Comparison of ENCODE assay signal across 8 cellular contexts in genomic region chr14:68794130-68794855, GRCh38. TPM values are rescaled to one million over a fixed set of nuclear protein-coding genes. Genes with fewer than 3 reads are reported as not detected.
A peak's percentile ranks its signal among the peaks of the same experiment; 100 is the strongest.
DNase-seq lines count a peak whose midpoint lies in the region; ATAC-seq, FAIRE-seq and TF ChIP-seq lines count a peak whose summit lies in the region.

No MANE protein-coding gene starts in this region.

- peak; percentile 32; the same call in 1 of the 2 replicates for TF ChIP-seq POLR2A in GM12891 (IDR thresholded peaks at IDR 0.05; ENCODE audit: low read depth, low read length)
- peak; percentile 73 for TF ChIP-seq POLR2A in esophagus muscularis mucosa (IDR thresholded peaks at IDR 0.05; ENCODE audit: low read depth)

- no peaks in the 10 kb centered on the region for H3K9me3 ChIP-seq in esophagus muscularis mucosa

- peaks cover 36% of the 10 kb centered on the region for H3K36me3 Mint-ChIP-seq in activated T-cell treated with anti-CD3 and anti-CD28 coated beads, Interleukin-2, amount 50 U/mL, for 24 hours (ENCODE audit: low read depth)
- peaks cover 19 to 31% (median 22%) of the 10 kb centered on the region in 3 donors for H3K36me3 Mint-ChIP-seq in naive thymus-derived CD8-positive, alpha-beta T cell
- peaks cover 40% of the 10 kb centered on the region for H3K36me3 Mint-ChIP-seq in stimulated activated naive CD8-positive, alpha-beta T cell treated with anti-CD3 and anti-CD28 coated beads, Interleukin-15, Interleukin-2, amounts not matched to agents 100 ng/mL and 50 ng/mL, for 24 hours (ENCODE audit: low read depth)

- no peaks in the 10 kb centered on the region for H3K27me3 Mint-ChIP-seq in activated T-cell treated with anti-CD3 and anti-CD28 coated beads, Interleukin-2, amount 50 U/mL, for 24 hours
- peaks cover 0 to 2% (median 0%) of the 10 kb centered on the region in 5 donors for H3K27me3 Mint-ChIP-seq in naive thymus-derived CD8-positive, alpha-beta T cell
- H3K27me3 Mint-ChIP-seq in stimulated activated naive CD8-positive, alpha-beta T cell treated with anti-CD3 and anti-CD28 coated beads, Interleukin-15, Interleukin-2, amounts not matched to agents 100 ng/mL and 50 ng/mL, for 24 hours: no peaks in the 10 kb centered on the region

- intact Hi-C loops in esophagus muscularis mucosa (cut with DNase I): loop anchor here (2.0 to 5.0 kb wide), 2 partner anchors 21 to 247 kb away; no protein-coding TSS in a partner anchor

- H3K4me3 Mint-ChIP-seq in activated T-cell treated with anti-CD3 and anti-CD28 coated beads, Interleukin-2, amount 50 U/mL, for 24 hours: peak overlapping the region; percentile 89
- H3K4me3 Mint-ChIP-seq in naive thymus-derived CD8-positive, alpha-beta T cell: peak overlapping the region; percentile 86 to 100 (median 92)
- H3K4me3 Mint-ChIP-seq in stimulated activated naive CD8-positive, alpha-beta T cell treated with anti-CD3 and anti-CD28 coated beads, Interleukin-15, Interleukin-2, amounts not matched to agents 100 ng/mL and 50 ng/mL, for 24 hours: peak overlapping the region; percentile 99

- H3K4me1 ChIP-seq in esophagus muscularis mucosa: peaks cover 11 to 30% (median 19%) of the 10 kb centered on the region in 4 donors

- TF ChIP-seq CTCF in esophagus muscularis mucosa (IDR thresholded peaks at IDR 0.05): no peak

- POLR2A ChIA-PET in naive thymus-derived CD8-positive, alpha-beta T cell (lab: Charles Lee): interaction anchor here (1.1 to 15.3 kb wide), 15 partner anchors 9 to 542 kb away, joined by 3 to 1375 read pairs (median 30); no protein-coding TSS in a partner anchor

- peak overlapping the region; percentile 99 to 100 (median 100) for H3K27ac ChIP-seq in esophagus muscularis mucosa (replicated peaks in 1 of 4)

- peak overlapping the region; percentile 99 for H3K27ac Mint-ChIP-seq in activated T-cell treated with anti-CD3 and anti-CD28 coated beads, Interleukin-2, amount 50 U/mL, for 24 hours
- peak overlapping the region; percentile 94 to 100 (median 99) for H3K27ac Mint-ChIP-seq in naive thymus-derived CD8-positive, alpha-beta T cell
- H3K27ac Mint-ChIP-seq in stimulated activated naive CD8-positive, alpha-beta T cell treated with anti-CD3 and anti-CD28 coated beads, Interleukin-15, Interleukin-2, amounts not matched to agents 100 ng/mL and 50 ng/mL, for 24 hours: peak overlapping the region; percentile 98

- no peaks in the 10 kb centered on the region for H3K9me3 Mint-ChIP-seq in activated T-cell treated with anti-CD3 and anti-CD28 coated beads, Interleukin-2, amount 50 U/mL, for 24 hours
- no peaks in the 10 kb centered on the region for H3K9me3 Mint-ChIP-seq in naive thymus-derived CD8-positive, alpha-beta T cell
- no peaks in the 10 kb centered on the region for H3K9me3 Mint-ChIP-seq in stimulated activated naive CD8-positive, alpha-beta T cell treated with anti-CD3 and anti-CD28 coated beads, Interleukin-15, Interleukin-2, amounts not matched to agents 100 ng/mL and 50 ng/mL, for 24 hours

- H3K27me3 ChIP-seq in esophagus muscularis mucosa: peaks cover 0 to 4% (median 0%) of the 10 kb centered on the region in 4 donors

- WGBS in esophagus muscularis mucosa: 8% methylated on average over 39 of the region's 41 CpGs

- FAIRE-seq in GM12891 (lab: Jason Lieb, UNC): no peak

- H3K36me3 ChIP-seq in esophagus muscularis mucosa: peaks cover 9 to 25% (median 17%) of the 10 kb centered on the region in 4 donors

- DNase-seq in GM12891 (ENCODE audit: insufficient read length, low spot score): no peak
- peak; percentile 40 for DNase-seq in NCI-H2196 treated with DMSO at 0.1 percent for 48 hours (lab: John Stamatoyannopoulos, UW; ENCODE audit: unreplicated experiment)
- peak; percentile 90 for DNase-seq in activated T-cell treated with anti-CD3 and anti-CD28 coated beads, Interleukin-2, amount 50 U/mL, for 24 hours
- DNase-seq in esophagus muscularis mucosa (ENCODE audit: extremely low spot score): peak; percentile 98
- peak; percentile 67 to 91 (median 83) for DNase-seq in naive thymus-derived CD8-positive, alpha-beta T cell

- peaks cover 54% of the 10 kb centered on the region for H3K4me1 Mint-ChIP-seq in activated T-cell treated with anti-CD3 and anti-CD28 coated beads, Interleukin-2, amount 50 U/mL, for 24 hours (ENCODE audit: low read depth)
- H3K4me1 Mint-ChIP-seq in naive thymus-derived CD8-positive, alpha-beta T cell: peaks cover 12 to 53% (median 31%) of the 10 kb centered on the region in 4 donors
- H3K4me1 Mint-ChIP-seq in stimulated activated naive CD8-positive, alpha-beta T cell treated with anti-CD3 and anti-CD28 coated beads, Interleukin-15, Interleukin-2, amounts not matched to agents 100 ng/mL and 50 ng/mL, for 24 hours (ENCODE audit: low read depth): peaks cover 59% of the 10 kb centered on the region

- peak; percentile 88 for TF ChIP-seq EP300 in esophagus muscularis mucosa (IDR thresholded peaks at IDR 0.05)

- peak overlapping the region; percentile 83 to 95 (median 87) for H3K4me3 ChIP-seq in esophagus muscularis mucosa

- ATAC-seq in naive thymus-derived CD8-positive, alpha-beta T cell: peak; percentile 31 to 32
- ATAC-seq in HG03432 (IDR thresholded peaks at IDR 0.05; ENCODE audit: unreplicated experiment) (no peak), GM19324 (IDR thresholded peaks at IDR 0.05; ENCODE audit: low FRiP score, unreplicated experiment) (no peak)

TF ChIP-seq in GM12891, 5 proteins besides CTCF, POLR2A, EP300 and RAD21:
- peak; percentile 28; the same call in 1 of the 2 replicates for TF ChIP-seq TAF1 (IDR thresholded peaks at IDR 0.05; ENCODE audit: low read depth, low read length)
- TF ChIP-seq POU2F2 (IDR thresholded peaks at IDR 0.05; ENCODE audit: low read depth, low read length): 0 out of 2 replicates have a peak, but pooled peaks have one; percentile 37
- no peak for TF ChIP-seq SPI1 (IDR thresholded peaks at IDR 0.05; ENCODE audit: low read depth, low read length)
- peak; percentile 66 for TF ChIP-seq POLR2AphosphoS5 (IDR thresholded peaks at IDR 0.05; ENCODE audit: low read depth, low read length)
- TF ChIP-seq PAX5 (IDR thresholded peaks at IDR 0.05; ENCODE audit: insufficient read depth, low read length, severe bottlenecking): no peak

RNA-seq across cellular contexts. Expression of gene ZFP36L1, which starts 1.4 kb away (rescaled TPM):
- 48.8 TPM for polyA plus RNA-seq in GM12891 (2012; ENCODE audit: low read depth, missing spikeins)
- total RNA-seq in esophagus muscularis mucosa: 100 to 1,000 TPM; 191 to 704 (median 444) TPM
- total RNA-seq in naive thymus-derived CD8-positive, alpha-beta T cell: 100 to 1,000 TPM; 201 to 222 TPM
- polyA plus RNA-seq in naive thymus-derived CD8-positive, alpha-beta T cell: 100 to 1,000 TPM; 122 to 142 (median 134) TPM

Comparison
In these comparisons a context has a peak if more than half of its experiments do, and no peak if none do; other contexts are left out.
1. ATAC-seq: peak in naive thymus-derived CD8-positive, alpha-beta T cell (2 of 2); none in HG03432 (single experiment) and GM19324 (single experiment).
2. Peak in every context shown above with its lines, with median percentiles within 50 percentile points of each other: H3K27ac Mint-ChIP-seq and H3K4me3 Mint-ChIP-seq.